In the genomic region with DNA sequence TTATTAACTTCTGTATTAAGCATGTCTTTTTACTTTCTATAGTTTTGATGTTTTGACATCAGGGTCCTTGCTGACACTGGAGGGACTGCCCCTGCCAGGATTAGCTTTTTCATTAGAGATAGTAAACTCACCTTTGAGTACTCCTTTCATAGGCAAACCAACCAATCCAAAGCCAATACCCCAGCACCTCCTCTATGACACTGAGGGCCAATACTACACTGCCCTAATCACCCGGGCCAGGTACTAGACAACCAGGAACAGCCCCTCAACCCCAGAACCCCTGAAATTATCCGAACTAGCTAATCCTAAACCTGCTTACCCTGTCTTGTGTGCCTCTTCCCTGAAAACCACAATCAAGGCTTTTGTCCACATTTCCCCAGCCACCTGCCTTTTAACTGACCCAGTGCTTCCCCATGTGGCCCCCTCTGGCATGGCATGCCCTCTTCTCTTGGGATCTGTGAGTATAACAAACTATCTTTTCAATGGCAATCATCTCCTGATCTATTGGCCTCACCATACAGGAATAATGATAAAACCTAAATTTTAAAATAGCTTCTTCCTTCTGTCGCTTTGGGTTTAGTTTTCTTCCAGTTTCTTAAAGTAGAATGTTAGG, we compare ENCODE assay signal across 1 cellular context.
TF ChIP-seq lines count a peak whose summit lies in the region.

No MANE protein-coding gene starts in this region.

TF ChIP-seq in WTC11, 78 proteins besides CTCF, POLR2A, EP300 and RAD21 (continued from another document):
- TF ChIP-seq, protein P1, sequence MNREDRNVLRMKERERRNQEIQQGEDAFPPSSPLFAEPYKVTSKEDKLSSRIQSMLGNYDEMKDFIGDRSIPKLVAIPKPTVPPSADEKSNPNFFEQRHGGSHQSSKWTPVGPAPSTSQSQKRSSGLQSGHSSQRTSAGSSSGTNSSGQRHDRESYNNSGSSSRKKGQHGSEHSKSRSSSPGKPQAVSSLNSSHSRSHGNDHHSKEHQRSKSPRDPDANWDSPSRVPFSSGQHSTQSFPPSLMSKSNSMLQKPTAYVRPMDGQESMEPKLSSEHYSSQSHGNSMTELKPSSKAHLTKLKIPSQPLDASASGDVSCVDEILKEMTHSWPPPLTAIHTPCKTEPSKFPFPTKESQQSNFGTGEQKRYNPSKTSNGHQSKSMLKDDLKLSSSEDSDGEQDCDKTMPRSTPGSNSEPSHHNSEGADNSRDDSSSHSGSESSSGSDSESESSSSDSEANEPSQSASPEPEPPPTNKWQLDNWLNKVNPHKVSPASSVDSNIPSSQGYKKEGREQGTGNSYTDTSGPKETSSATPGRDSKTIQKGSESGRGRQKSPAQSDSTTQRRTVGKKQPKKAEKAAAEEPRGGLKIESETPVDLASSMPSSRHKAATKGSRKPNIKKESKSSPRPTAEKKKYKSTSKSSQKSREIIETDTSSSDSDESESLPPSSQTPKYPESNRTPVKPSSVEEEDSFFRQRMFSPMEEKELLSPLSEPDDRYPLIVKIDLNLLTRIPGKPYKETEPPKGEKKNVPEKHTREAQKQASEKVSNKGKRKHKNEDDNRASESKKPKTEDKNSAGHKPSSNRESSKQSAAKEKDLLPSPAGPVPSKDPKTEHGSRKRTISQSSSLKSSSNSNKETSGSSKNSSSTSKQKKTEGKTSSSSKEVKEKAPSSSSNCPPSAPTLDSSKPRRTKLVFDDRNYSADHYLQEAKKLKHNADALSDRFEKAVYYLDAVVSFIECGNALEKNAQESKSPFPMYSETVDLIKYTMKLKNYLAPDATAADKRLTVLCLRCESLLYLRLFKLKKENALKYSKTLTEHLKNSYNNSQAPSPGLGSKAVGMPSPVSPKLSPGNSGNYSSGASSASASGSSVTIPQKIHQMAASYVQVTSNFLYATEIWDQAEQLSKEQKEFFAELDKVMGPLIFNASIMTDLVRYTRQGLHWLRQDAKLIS (CRISPR knock-in tag; IDR thresholded peaks at IDR 0.05; ENCODE audit: borderline replicate concordance) = no peak
- TF ChIP-seq ZNF121 (CRISPR knock-in tag; IDR thresholded peaks at IDR 0.05) (no peak), ZNF512 (CRISPR knock-in tag; IDR thresholded peaks at IDR 0.05; ENCODE audit: borderline replicate concordance) (no peak), GABPB1 (CRISPR knock-in tag; IDR thresholded peaks at IDR 0.05) (no peak), IRF2 (CRISPR knock-in tag; IDR thresholded peaks at IDR 0.05; ENCODE audit: borderline replicate concordance, low read depth) (no peak), RORB (CRISPR knock-in tag; IDR thresholded peaks at IDR 0.05) (no peak), FOXP1 (CRISPR knock-in tag; IDR thresholded peaks at IDR 0.05; ENCODE audit: borderline replicate concordance) (no peak), KAT7 (CRISPR knock-in tag; IDR thresholded peaks at IDR 0.05; ENCODE audit: borderline replicate concordance) (no peak), ZNF232 (CRISPR knock-in tag; IDR thresholded peaks at IDR 0.05) (no peak), PRDM15 (CRISPR knock-in tag; IDR thresholded peaks at IDR 0.05) (no peak), E2F4 (CRISPR knock-in tag; IDR thresholded peaks at IDR 0.05; ENCODE audit: borderline replicate concordance, low read depth) (no peak), NFYB (CRISPR knock-in tag; conservative IDR thresholded peaks at IDR 0.05; ENCODE audit: low read depth) (no peak), NFE2L1 (CRISPR knock-in tag; IDR thresholded peaks at IDR 0.05) (no peak)
- TF ChIP-seq, protein P2, sequence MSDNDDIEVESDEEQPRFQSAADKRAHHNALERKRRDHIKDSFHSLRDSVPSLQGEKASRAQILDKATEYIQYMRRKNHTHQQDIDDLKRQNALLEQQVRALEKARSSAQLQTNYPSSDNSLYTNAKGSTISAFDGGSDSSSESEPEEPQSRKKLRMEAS (CRISPR knock-in tag; IDR thresholded peaks at IDR 0.05) = no peak
- TF ChIP-seq, protein P3, sequence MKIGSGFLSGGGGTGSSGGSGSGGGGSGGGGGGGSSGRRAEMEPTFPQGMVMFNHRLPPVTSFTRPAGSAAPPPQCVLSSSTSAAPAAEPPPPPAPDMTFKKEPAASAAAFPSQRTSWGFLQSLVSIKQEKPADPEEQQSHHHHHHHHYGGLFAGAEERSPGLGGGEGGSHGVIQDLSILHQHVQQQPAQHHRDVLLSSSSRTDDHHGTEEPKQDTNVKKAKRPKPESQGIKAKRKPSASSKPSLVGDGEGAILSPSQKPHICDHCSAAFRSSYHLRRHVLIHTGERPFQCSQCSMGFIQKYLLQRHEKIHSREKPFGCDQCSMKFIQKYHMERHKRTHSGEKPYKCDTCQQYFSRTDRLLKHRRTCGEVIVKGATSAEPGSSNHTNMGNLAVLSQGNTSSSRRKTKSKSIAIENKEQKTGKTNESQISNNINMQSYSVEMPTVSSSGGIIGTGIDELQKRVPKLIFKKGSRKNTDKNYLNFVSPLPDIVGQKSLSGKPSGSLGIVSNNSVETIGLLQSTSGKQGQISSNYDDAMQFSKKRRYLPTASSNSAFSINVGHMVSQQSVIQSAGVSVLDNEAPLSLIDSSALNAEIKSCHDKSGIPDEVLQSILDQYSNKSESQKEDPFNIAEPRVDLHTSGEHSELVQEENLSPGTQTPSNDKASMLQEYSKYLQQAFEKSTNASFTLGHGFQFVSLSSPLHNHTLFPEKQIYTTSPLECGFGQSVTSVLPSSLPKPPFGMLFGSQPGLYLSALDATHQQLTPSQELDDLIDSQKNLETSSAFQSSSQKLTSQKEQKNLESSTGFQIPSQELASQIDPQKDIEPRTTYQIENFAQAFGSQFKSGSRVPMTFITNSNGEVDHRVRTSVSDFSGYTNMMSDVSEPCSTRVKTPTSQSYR (CRISPR knock-in tag; IDR thresholded peaks at IDR 0.05) = no peak
- TF ChIP-seq, protein P4, sequence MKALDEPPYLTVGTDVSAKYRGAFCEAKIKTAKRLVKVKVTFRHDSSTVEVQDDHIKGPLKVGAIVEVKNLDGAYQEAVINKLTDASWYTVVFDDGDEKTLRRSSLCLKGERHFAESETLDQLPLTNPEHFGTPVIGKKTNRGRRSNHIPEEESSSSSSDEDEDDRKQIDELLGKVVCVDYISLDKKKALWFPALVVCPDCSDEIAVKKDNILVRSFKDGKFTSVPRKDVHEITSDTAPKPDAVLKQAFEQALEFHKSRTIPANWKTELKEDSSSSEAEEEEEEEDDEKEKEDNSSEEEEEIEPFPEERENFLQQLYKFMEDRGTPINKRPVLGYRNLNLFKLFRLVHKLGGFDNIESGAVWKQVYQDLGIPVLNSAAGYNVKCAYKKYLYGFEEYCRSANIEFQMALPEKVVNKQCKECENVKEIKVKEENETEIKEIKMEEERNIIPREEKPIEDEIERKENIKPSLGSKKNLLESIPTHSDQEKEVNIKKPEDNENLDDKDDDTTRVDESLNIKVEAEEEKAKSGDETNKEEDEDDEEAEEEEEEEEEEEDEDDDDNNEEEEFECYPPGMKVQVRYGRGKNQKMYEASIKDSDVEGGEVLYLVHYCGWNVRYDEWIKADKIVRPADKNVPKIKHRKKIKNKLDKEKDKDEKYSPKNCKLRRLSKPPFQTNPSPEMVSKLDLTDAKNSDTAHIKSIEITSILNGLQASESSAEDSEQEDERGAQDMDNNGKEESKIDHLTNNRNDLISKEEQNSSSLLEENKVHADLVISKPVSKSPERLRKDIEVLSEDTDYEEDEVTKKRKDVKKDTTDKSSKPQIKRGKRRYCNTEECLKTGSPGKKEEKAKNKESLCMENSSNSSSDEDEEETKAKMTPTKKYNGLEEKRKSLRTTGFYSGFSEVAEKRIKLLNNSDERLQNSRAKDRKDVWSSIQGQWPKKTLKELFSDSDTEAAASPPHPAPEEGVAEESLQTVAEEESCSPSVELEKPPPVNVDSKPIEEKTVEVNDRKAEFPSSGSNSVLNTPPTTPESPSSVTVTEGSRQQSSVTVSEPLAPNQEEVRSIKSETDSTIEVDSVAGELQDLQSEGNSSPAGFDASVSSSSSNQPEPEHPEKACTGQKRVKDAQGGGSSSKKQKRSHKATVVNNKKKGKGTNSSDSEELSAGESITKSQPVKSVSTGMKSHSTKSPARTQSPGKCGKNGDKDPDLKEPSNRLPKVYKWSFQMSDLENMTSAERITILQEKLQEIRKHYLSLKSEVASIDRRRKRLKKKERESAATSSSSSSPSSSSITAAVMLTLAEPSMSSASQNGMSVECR (CRISPR knock-in tag; IDR thresholded peaks at IDR 0.05; ENCODE audit: borderline replicate concordance) = no peak
